8 cellular contexts compared by ENCODE assay signal in genomic region chr21:44065428-44065827, GRCh38. TPM values are rescaled to one million over a fixed set of nuclear protein-coding genes. Genes with fewer than 3 reads are reported as not detected.
DNase-seq lines count a peak whose midpoint lies in the region; ATAC-seq, FAIRE-seq and TF ChIP-seq lines count a peak whose summit lies in the region.

No MANE protein-coding gene starts in this region.

- DNase-seq in GM20000 (ENCODE audit: low spot score) (peak; percentile 60), colonic mucosa (no peak), kidney (no peak), NCI-H82 treated with DMSO at 0.1 percent for 48 hours (lab: John Stamatoyannopoulos, UW; ENCODE audit: unreplicated experiment) (no peak), posterior vena cava (ENCODE audit: low spot score) (no peak)
- DNase-seq in activated CD4-positive, alpha-beta T cell treated with anti-CD3 and anti-CD28 coated beads for 24 hours (ENCODE audit: low read depth in 2 of 2) = peak; percentile 49 to 50
- DNase-seq in stimulated activated CD8-positive, alpha-beta memory T cell treated with anti-CD3 and anti-CD28 coated beads, Interleukin-15, amount 100 ng/mL, for 24 hours (ENCODE audit: low read depth) = peak; percentile 30

- H3K4me1 ChIP-seq in colonic mucosa (no peaks in the 10 kb centered on the region), kidney (ENCODE audit: control insufficient read depth in 1 of 2, insufficient read depth in 1 of 2, low read depth in 1 of 2, low read length in 2 of 2) (peaks cover 0 to 5% of the 10 kb centered on the region in 2 donors)

- H3K36me3 ChIP-seq in colonic mucosa = peaks cover 12% of the 10 kb centered on the region
- H3K36me3 ChIP-seq in kidney (ENCODE audit: control insufficient read depth in 1 of 2, insufficient read depth in 2 of 2, low read length in 2 of 2) = peaks cover 17 to 24% of the 10 kb centered on the region in 2 donors

- H3K4me3 ChIP-seq in colonic mucosa (no peak overlapping the region), kidney (ENCODE audit: low read length in 2 of 2) (no peak overlapping the region)

- TF ChIP-seq CTCF in GM20000 (IDR thresholded peaks at IDR 0.05; ENCODE audit: extremely low read depth, missing control alignments) (no peak), colonic mucosa (IDR thresholded peaks at IDR 0.05) (no peak), kidney (IDR thresholded peaks at IDR 0.05; ENCODE audit: borderline replicate concordance, extremely low read depth, insufficient read depth) (no peak)

- H3K27ac ChIP-seq in colonic mucosa = peak overlapping the region; percentile 17
- peak overlapping the region in 1 of 2 donors; percentile 16 for H3K27ac ChIP-seq in kidney (ENCODE audit: low read depth in 2 of 2, low read length in 2 of 2)

- ATAC-seq in HG02763 (IDR thresholded peaks at IDR 0.05; ENCODE audit: unreplicated experiment) = no peak

- H3K9ac ChIP-seq in colonic mucosa (ENCODE audit: low read depth in 2 of 2, low read length in 2 of 2) (no peak overlapping the region), kidney (ENCODE audit: low read length in 2 of 2) (no peak overlapping the region)

- H3K27me3 ChIP-seq in colonic mucosa = no peaks in the 10 kb centered on the region

- FAIRE-seq in kidney (lab: Jason Lieb, UNC) = no peak

- intact Hi-C loops in colonic mucosa (cut with DNase I) (no loop called here), kidney (cut with DNase I) (no loop called here), posterior vena cava (cut with DNase I) (no loop called here)

- no peaks in the 10 kb centered on the region for H3K9me3 ChIP-seq in colonic mucosa
- no peaks in the 10 kb centered on the region for H3K9me3 ChIP-seq in kidney (ENCODE audit: control insufficient read depth in 1 of 2, low read length in 2 of 2)

RNA-seq across cellular contexts. Expression of gene PWP2, which starts 41.8 kb away (rescaled TPM):
- total RNA-seq in colonic mucosa (1 to 10 TPM; 2.3 to 3.1 TPM), kidney (8.1 TPM), posterior vena cava (1 to 10 TPM; 4.5 to 5.4 TPM)
- 0.84 TPM for polyA plus RNA-seq in kidney (ENCODE audit: insufficient read depth, low read depth, low replicate concordance)

RNA-seq across cellular contexts. Expression of gene TRAPPC10, which starts 53.3 kb away (rescaled TPM):
- total RNA-seq in colonic mucosa (10 to 100 TPM; 46.6 to 50.2 TPM), kidney (48.5 TPM), posterior vena cava (10 to 100 TPM; 26.7 to 30.3 TPM)
- 8.8 TPM for polyA plus RNA-seq in kidney (ENCODE audit: insufficient read depth, low read depth, low replicate concordance)

Comparison
In these comparisons a context has a peak if more than half of its experiments do, and no peak if none do; other contexts are left out.
1. DNase-seq: peak in GM20000 (single experiment), activated CD4-positive, alpha-beta T cell treated with anti-CD3 and anti-CD28 coated beads for 24 hours (2 of 2) and stimulated activated CD8-positive, alpha-beta memory T cell treated with anti-CD3 and anti-CD28 coated beads, Interleukin-15, amount 100 ng/mL, for 24 hours (single experiment); none in colonic mucosa (single experiment), kidney (single experiment), NCI-H82 treated with DMSO at 0.1 percent for 48 hours (single experiment) and posterior vena cava (single experiment).